1 cellular context compared by ENCODE assay signal in the genomic region with DNA sequence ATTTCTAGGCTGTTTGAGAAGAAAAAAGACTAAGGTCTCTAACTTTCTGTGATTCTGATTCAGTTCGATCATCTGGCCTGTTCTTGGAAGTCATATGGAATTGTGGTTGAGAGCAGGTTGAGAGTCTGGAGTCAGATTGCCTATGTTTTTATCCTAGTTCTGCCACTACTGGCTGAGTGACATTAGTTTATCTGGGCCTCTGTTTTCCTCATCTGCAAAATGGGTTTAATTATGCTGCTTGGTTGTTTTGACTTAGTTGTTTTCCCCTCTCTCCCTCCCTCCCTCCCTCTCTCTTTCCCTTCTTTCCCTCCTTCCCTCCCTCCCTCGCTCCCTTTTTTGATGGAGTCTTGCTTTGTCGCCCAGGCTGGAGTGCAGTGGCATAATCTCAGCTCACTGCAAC.
TF ChIP-seq lines count a peak whose summit lies in the region.

No MANE protein-coding gene starts in this region.

TF ChIP-seq in HepG2, 621 proteins besides CTCF, POLR2A, EP300 and RAD21:
- TF ChIP-seq ZNF556 (CRISPR knock-in tag; IDR thresholded peaks at IDR 0.05; ENCODE audit: borderline replicate concordance), result no peak
- TF ChIP-seq ZNF629 (CRISPR knock-in tag; conservative IDR thresholded peaks at IDR 0.05), result peak; percentile 90
TF ChIP-seq in HepG2: peak in this region for 1.
